In the genomic region with DNA sequence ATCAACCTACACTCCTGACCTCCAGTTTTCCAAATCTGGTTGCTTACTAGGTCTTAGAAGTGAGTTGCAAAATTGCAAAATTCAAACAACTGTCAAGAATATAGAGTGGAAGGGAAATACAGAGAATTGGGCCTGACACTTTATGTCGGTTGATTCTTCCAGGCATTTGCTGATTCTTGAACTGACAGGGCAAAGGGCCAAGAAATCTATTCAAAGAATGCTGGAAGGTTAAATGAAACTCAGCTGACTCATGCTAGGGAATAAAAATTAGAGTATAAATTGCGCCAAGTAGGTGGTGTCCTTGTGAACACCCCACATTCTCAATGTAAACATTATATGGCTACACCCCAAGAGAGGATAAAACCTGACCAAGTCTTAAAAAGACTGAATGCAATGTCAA, we compare ENCODE assay signal across 24 cellular contexts. TPM values are rescaled to one million over a fixed set of nuclear protein-coding genes. Genes with fewer than 3 reads are reported as not detected.
DNase-seq lines count a peak whose midpoint lies in the region; ATAC-seq and TF ChIP-seq lines count a peak whose summit lies in the region.
"Had no signal": no experiment of that assay in that cellular context is flagged by ENCODE, and none has a peak within 500 bp of the region (broad histone marks: within the 10 kb centered on the region; RNA-seq: fewer than 3 reads in every experiment).

No MANE protein-coding gene starts in this region.

- H3K9me3 ChIP-seq in right cardiac atrium (ENCODE audit: control insufficient read depth, low read length) = peaks cover 4% of the 10 kb centered on the region

- intact Hi-C loops in Right ventricle myocardium superior (cut with DNase I) (no loop called here), right cardiac atrium (cut with DNase I) (no loop called here)

- H3K27ac ChIP-seq in right cardiac atrium (ENCODE audit: low read length) = no peak overlapping the region
- H3K27ac ChIP-seq: A549, BLaER1, heart left ventricle, HL-60, skin epidermis had no signal

- 36% methylated on average over 2 of the region's 2 CpGs for WGBS in right cardiac atrium

- in situ Hi-C loops in astrocyte of the cerebellum (cut with HindIII; ENCODE audit: low sequenced_read_pairs) = no loop called here

- peaks cover 2% of the 10 kb centered on the region for H3K4me1 ChIP-seq in right cardiac atrium (ENCODE audit: control insufficient read depth, insufficient read depth, low read length)
- H3K4me1 ChIP-seq: A549, BLaER1 had no signal

- DNase-seq in Right ventricle myocardium superior (no peak), right cardiac atrium (no peak), astrocyte of the cerebellum (ENCODE audit: low read depth) (peak; percentile 28), fibroblast of mammary gland (ENCODE audit: low read depth) (peak; percentile 44), retinal pigment epithelial cell (ENCODE audit: low read depth) (peak; percentile 32), DMS53 treated with DMSO at 0.1 percent for 48 hours (lab: John Stamatoyannopoulos, UW; ENCODE audit: unreplicated experiment) (no peak), NCI-H345 (lab: John Stamatoyannopoulos, UW) (no peak)
- DNase-seq: activated CD4-positive, CD25-positive, alpha-beta regulatory T cell treated with anti-CD3 and anti-CD28 coated beads, Interleukin-2, amount 50 U/mL, for 72 hours; activated CD8-positive, alpha-beta T cell treated with anti-CD3 and anti-CD28 coated beads for 36 hours; activated gamma-delta T cell; COR-L47; erythroblast; heart left ventricle; left ventricle myocardium superior; NCI-H2171 treated with DMSO at 0.1 percent for 48 hours; stimulated activated CD4-positive, alpha-beta T cell treated with anti-CD3 and anti-CD28 coated beads, Interleukin-1b, Interleukin-23, amount 100 ng/mL, for 48 hours; substantia nigra had no signal

- no peaks in the 10 kb centered on the region for H3K27me3 ChIP-seq in right cardiac atrium (ENCODE audit: control insufficient read depth, insufficient read depth)
- H3K27me3 ChIP-seq: BLaER1, heart left ventricle had no signal

- H3K4me3 ChIP-seq in right cardiac atrium (ENCODE audit: low read length) (no peak overlapping the region), astrocyte of the cerebellum (ENCODE audit: low read depth, low read length) (no peak overlapping the region), fibroblast of mammary gland (ENCODE audit: control insufficient read depth, low read depth, low read length) (no peak overlapping the region), retinal pigment epithelial cell (ENCODE audit: low read length) (no peak overlapping the region)
- H3K4me3 ChIP-seq: A549, BLaER1, GM23338, heart left ventricle, skin epidermis had no signal

- ATAC-seq in Right ventricle myocardium superior (ENCODE audit: poor library complexity) (peak; percentile 38), right cardiac atrium (no peak), HG03521 (IDR thresholded peaks at IDR 0.05; ENCODE audit: unreplicated experiment) (no peak)
- ATAC-seq: A549; activated CD8-positive, alpha-beta T cell treated with anti-CD3 and anti-CD28 coated beads for 36 hours; GM23338; heart left ventricle; left ventricle myocardium superior; Right ventricle myocardium inferior had no signal

- no peak for TF ChIP-seq CTCF in astrocyte of the cerebellum (IDR thresholded peaks at IDR 0.05; ENCODE audit: low read depth, low read length, missing control alignments)
- TF ChIP-seq CTCF in fibroblast of mammary gland (conservative IDR thresholded peaks at IDR 0.05; ENCODE audit: control insufficient read depth, insufficient read depth, low read depth, low read length) = no peak
- TF ChIP-seq CTCF in retinal pigment epithelial cell (conservative IDR thresholded peaks at IDR 0.05; ENCODE audit: low read depth, low read length) = no peak

RNA-seq across cellular contexts. Expression of a gene that starts 21.5 kb away (rescaled TPM):
- total RNA-seq in Right ventricle myocardium superior = 12.0 TPM
- 10 to 100 TPM; 17.6 to 30.9 (median 20.4) TPM for total RNA-seq in right cardiac atrium
- 16.9 TPM for polyA plus RNA-seq in right cardiac atrium

RNA-seq across cellular contexts. Expression of a gene that starts 32.7 kb away (rescaled TPM):
- 44.4 TPM for total RNA-seq in Right ventricle myocardium superior
- total RNA-seq in right cardiac atrium = 10 to 100 TPM; 47.3 to 56.5 (median 51.8) TPM
- 15.4 TPM for polyA plus RNA-seq in right cardiac atrium

Comparison
In these comparisons a context has a peak if more than half of its experiments do, and no peak if none do; other contexts are left out.
1. DNase-seq: peak in astrocyte of the cerebellum (single experiment), fibroblast of mammary gland (single experiment) and retinal pigment epithelial cell (single experiment); none in Right ventricle myocardium superior (single experiment), right cardiac atrium (0 of 3), DMS53 treated with DMSO at 0.1 percent for 48 hours (single experiment) and NCI-H345 (single experiment).